ENCODE assay signal across 8 cellular contexts in the genomic region with DNA sequence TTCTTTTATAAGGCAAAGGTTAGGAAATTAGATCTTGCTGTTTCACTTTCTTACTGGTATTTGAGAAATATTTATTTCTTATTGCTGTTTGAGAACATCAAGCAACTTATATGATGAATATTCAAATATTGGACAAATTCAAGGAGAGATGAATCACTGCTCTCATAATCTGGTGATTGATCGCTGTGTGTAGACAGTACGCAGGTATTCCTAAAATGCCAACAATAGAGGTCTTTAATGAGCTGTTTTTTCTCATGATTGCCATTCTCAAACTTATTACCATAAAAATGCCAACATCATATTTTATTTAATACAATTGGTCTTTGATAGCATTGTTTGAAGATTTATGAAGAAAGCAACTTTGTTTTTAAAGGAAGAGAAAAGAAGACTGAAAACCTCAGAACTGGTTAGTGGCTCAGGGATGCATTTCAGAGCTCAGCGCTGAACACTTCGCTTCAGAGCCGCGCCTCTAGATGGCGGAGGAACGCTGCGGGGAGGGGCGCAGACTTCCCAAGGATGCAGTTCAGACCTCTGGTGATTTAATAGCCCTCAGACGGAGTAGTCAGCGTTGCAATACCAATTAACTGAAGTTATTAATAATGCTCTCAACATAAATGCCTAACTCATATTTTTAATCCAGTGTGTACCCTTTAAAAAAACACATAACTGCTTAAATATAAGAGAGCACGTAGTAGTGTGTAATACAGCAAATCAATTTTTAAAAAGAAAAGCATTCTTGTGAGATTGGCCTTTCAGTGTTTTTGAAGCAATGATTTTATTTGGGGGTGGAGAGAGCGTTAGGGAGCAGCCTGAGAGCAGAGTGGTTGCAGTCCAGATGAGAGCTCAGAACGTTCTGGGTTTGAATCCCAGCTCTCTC. TPM values are rescaled to one million over a fixed set of nuclear protein-coding genes. Genes with fewer than 3 reads are reported as not detected.
DNase-seq lines count a peak whose midpoint lies in the region; ATAC-seq and TF ChIP-seq lines count a peak whose summit lies in the region.

No MANE protein-coding gene starts in this region.

- H3K36me3 Mint-ChIP-seq in osteocyte (ENCODE audit: unreplicated experiment) = no peaks in the 10 kb centered on the region

- peak; percentile 55 for ATAC-seq in HG03066 (IDR thresholded peaks at IDR 0.05; ENCODE audit: low read depth, unreplicated experiment)
- ATAC-seq in GM19455 (IDR thresholded peaks at IDR 0.05; ENCODE audit: unreplicated experiment) = no peak

- H3K27ac Mint-ChIP-seq in osteocyte (ENCODE audit: unreplicated experiment) = no peak overlapping the region

- H3K4me1 Mint-ChIP-seq in osteocyte (ENCODE audit: unreplicated experiment) = no peaks in the 10 kb centered on the region

- peaks cover 30% of the 10 kb centered on the region for H3K27me3 Mint-ChIP-seq in osteocyte (ENCODE audit: unreplicated experiment)

- H3K9me3 Mint-ChIP-seq in osteocyte (ENCODE audit: unreplicated experiment) = no peaks in the 10 kb centered on the region

- no peak overlapping the region for H3K4me3 Mint-ChIP-seq in osteocyte (ENCODE audit: unreplicated experiment)

- peak; percentile 75 for DNase-seq in DMS 273 (lab: John Stamatoyannopoulos, UW; ENCODE audit: unreplicated experiment)
- no peak for DNase-seq in DMS 273 treated with DMSO at 0.1 percent for 48 hours (lab: John Stamatoyannopoulos, UW)
- peak; percentile 25 for DNase-seq in RPMI8226
- peak; percentile 19 for DNase-seq in foreskin melanocyte
- DNase-seq in osteocyte (ENCODE audit: extremely low spot score, unreplicated experiment) = no peak
- no peak for DNase-seq in NCI-H146 (lab: John Stamatoyannopoulos, UW)

- TF ChIP-seq CTCF in osteocyte (IDR thresholded peaks at IDR 0.05) = peak; percentile 59

RNA-seq across cellular contexts. Expression of gene STEAP4, which starts 38.5 kb away (rescaled TPM):
- total RNA-seq in osteocyte = 0.11 and 0.21 TPM in 2 replicates

Comparison
In these comparisons a context has a peak if more than half of its experiments do, and no peak if none do; other contexts are left out.
1. DNase-seq: peak in DMS 273 (single experiment), RPMI8226 (single experiment) and foreskin melanocyte (single experiment); none in DMS 273 treated with DMSO at 0.1 percent for 48 hours (single experiment), osteocyte (single experiment) and NCI-H146 (single experiment).